20 cellular contexts compared by ENCODE assay signal in genomic region chr6:113169484-113169883, GRCh38.
"Had no signal": no experiment of that assay in that cellular context is flagged by ENCODE, and none has a peak within 500 bp of the region (broad histone marks: within the 10 kb centered on the region; RNA-seq: fewer than 3 reads in every experiment).

No MANE protein-coding gene starts in this region.

- ATAC-seq: activated T-cell treated with anti-CD3 and anti-CD28 coated beads, Interleukin-2, amount 50 U/mL, for 72 hours; esophagus mucosa; gastroesophageal sphincter; upper lobe of right lung had no signal

- H3K36me3 Mint-ChIP-seq: activated CD4-positive, alpha-beta memory T cell treated with anti-CD3 and anti-CD28 coated beads for 36 hours; activated naive CD8-positive, alpha-beta T cell treated with anti-CD3 and anti-CD28 coated beads for 36 hours had no signal

- H3K27ac ChIP-seq: gastroesophageal sphincter, left ventricle myocardium inferior, prostate gland, sigmoid colon, testis, upper lobe of right lung had no signal

- H3K4me3 Mint-ChIP-seq: activated CD4-positive, alpha-beta memory T cell treated with anti-CD3 and anti-CD28 coated beads for 36 hours; activated naive CD8-positive, alpha-beta T cell treated with anti-CD3 and anti-CD28 coated beads for 36 hours; activated T-cell treated with anti-CD3 and anti-CD28 coated beads, Interleukin-2, amount 50 U/mL, for 72 hours; central memory CD8-positive, alpha-beta T cell; endodermal cell; nephron progenitor cell had no signal

- H3K9me3 Mint-ChIP-seq: activated naive CD8-positive, alpha-beta T cell treated with anti-CD3 and anti-CD28 coated beads for 36 hours had no signal

- H3K27ac Mint-ChIP-seq: activated CD4-positive, alpha-beta memory T cell treated with anti-CD3 and anti-CD28 coated beads for 36 hours; activated naive CD8-positive, alpha-beta T cell treated with anti-CD3 and anti-CD28 coated beads for 36 hours; activated T-cell treated with anti-CD3 and anti-CD28 coated beads, Interleukin-2, amount 50 U/mL, for 72 hours; endodermal cell; nephron progenitor cell had no signal

- H3K4me3 ChIP-seq: gastroesophageal sphincter, left ventricle myocardium inferior, prostate gland, sigmoid colon, testis, upper lobe of right lung had no signal

- H3K9me3 ChIP-seq: prostate gland, sigmoid colon, testis, upper lobe of right lung had no signal

- DNase-seq: activated CD4-positive, alpha-beta memory T cell treated with anti-CD3 and anti-CD28 coated beads for 36 hours; activated CD4-positive, CD25-positive, alpha-beta regulatory T cell treated with anti-CD3 and anti-CD28 coated beads, Interleukin-2, amount 50 U/mL, for 72 hours; activated gamma-delta T cell treated with Interleukin-2 at 50 U/mL for 16 hours; activated naive CD8-positive, alpha-beta T cell treated with anti-CD3 and anti-CD28 coated beads for 36 hours; activated T-cell treated with anti-CD3 and anti-CD28 coated beads, Interleukin-2, amount 50 U/mL, for 72 hours; endodermal cell; kidney; left ventricle myocardium inferior; mesendoderm; nephron progenitor cell; sigmoid colon; stimulated activated CD4-positive, alpha-beta T cell treated with anti-CD3 and anti-CD28 coated beads, Interleukin-12 subunit alpha, Interleukin-12 subunit beta, amount 100 ng/mL, for 4 hours; stimulated activated naive CD4-positive, alpha-beta T cell treated with Interleukin-2 at 50 U/mL for 16 hours; SW 1271; testis; upper lobe of right lung had no signal

- H3K4me1 Mint-ChIP-seq: activated naive CD8-positive, alpha-beta T cell treated with anti-CD3 and anti-CD28 coated beads for 36 hours; central memory CD8-positive, alpha-beta T cell; endodermal cell had no signal

- H3K36me3 ChIP-seq: gastroesophageal sphincter, left ventricle myocardium inferior, prostate gland, sigmoid colon, upper lobe of right lung had no signal

- H3K4me1 ChIP-seq: gastroesophageal sphincter, prostate gland had no signal

- H3K27me3 ChIP-seq: gastroesophageal sphincter, sigmoid colon, testis, upper lobe of right lung had no signal
